16 cellular contexts compared by ENCODE assay signal in genomic region chr10:48454302-48455054, GRCh38.
DNase-seq lines count a peak whose midpoint lies in the region; ATAC-seq and TF ChIP-seq lines count a peak whose summit lies in the region.
"Had no signal": no experiment of that assay in that cellular context is flagged by ENCODE, and none has a peak within 500 bp of the region (broad histone marks: within the 10 kb centered on the region; RNA-seq: fewer than 3 reads in every experiment).

No MANE protein-coding gene starts in this region.

- peak; percentile 8 for DNase-seq in activated T-cell treated with anti-CD3 and anti-CD28 coated beads, Interleukin-2, amount 50 U/mL, for 1 hour
- no peak for DNase-seq in activated T-cell treated with anti-CD3 and anti-CD28 coated beads, Interleukin-2, amount 50 U/mL, for 72 hours
- DNase-seq in amniotic epithelial cell (ENCODE audit: low read depth) (peak; percentile 54), mesenteric fat pad (ENCODE audit: low spot score) (peak; percentile 71), thyroid gland (peak; percentile 52 to 64), putamen (ENCODE audit: low spot score) (no peak)
- DNase-seq in stimulated activated CD8-positive, alpha-beta memory T cell treated with anti-CD3 and anti-CD28 coated beads, Interleukin-4, amount 100 ng/mL, for 48 hours, result no peak
- DNase-seq: central memory CD4-positive, alpha-beta T cell; COR-L47; NCI-H1930; NCI-H526; psoas muscle had no signal

- no peaks in the 10 kb centered on the region for H3K27me3 ChIP-seq in thyroid gland

- peaks cover 22 to 40% of the 10 kb centered on the region in 2 donors for H3K4me1 ChIP-seq in thyroid gland
- H3K4me1 ChIP-seq: psoas muscle had no signal

- H3K4me3 Mint-ChIP-seq in activated T-cell treated with anti-CD3 and anti-CD28 coated beads, Interleukin-2, amount 50 U/mL, for 72 hours, result no peak overlapping the region
- H3K4me3 Mint-ChIP-seq: T-cell had no signal

- intact Hi-C loops in thyroid gland (cut with DNase I), result no loop called here

- no peaks in the 10 kb centered on the region for H3K9me3 ChIP-seq in thyroid gland
- H3K9me3 ChIP-seq: psoas muscle had no signal

- no peaks in the 10 kb centered on the region for H3K36me3 ChIP-seq in thyroid gland

- 38 to 62% methylated on average over 5 to 9 of the region's 12 CpGs for WGBS in thyroid gland, 2 donors

- H3K36me3 Mint-ChIP-seq in activated T-cell treated with anti-CD3 and anti-CD28 coated beads, Interleukin-2, amount 50 U/mL, for 72 hours (ENCODE audit: insufficient read depth in 2 of 2), result no peaks in the 10 kb centered on the region
- H3K36me3 Mint-ChIP-seq: T-cell had no signal

- TF ChIP-seq POLR2A in thyroid gland (IDR thresholded peaks at IDR 0.05), result no peak

- ATAC-seq in activated T-cell treated with anti-CD3 and anti-CD28 coated beads, Interleukin-2, amount 50 U/mL, for 72 hours (replicated peaks in 1 of 2), result no peak
- ATAC-seq in HG03460 (IDR thresholded peaks at IDR 0.05; ENCODE audit: unreplicated experiment), result no peak
- ATAC-seq: activated CD4-positive, CD25-positive, alpha-beta regulatory T cell treated with anti-CD3 and anti-CD28 coated beads, Interleukin-2, amount 50 U/mL, for 24 hours; T-cell had no signal

- no peak overlapping the region for H3K27ac Mint-ChIP-seq in activated T-cell treated with anti-CD3 and anti-CD28 coated beads, Interleukin-2, amount 50 U/mL, for 72 hours
- H3K27ac Mint-ChIP-seq: T-cell had no signal

- H3K4me3 ChIP-seq in thyroid gland (replicated peaks in 1 of 3), result no peak overlapping the region
- H3K4me3 ChIP-seq: psoas muscle had no signal

- no peaks in the 10 kb centered on the region for H3K4me1 Mint-ChIP-seq in activated T-cell treated with anti-CD3 and anti-CD28 coated beads, Interleukin-2, amount 50 U/mL, for 72 hours (ENCODE audit: low read depth)
- H3K4me1 Mint-ChIP-seq: T-cell had no signal

- H3K9me3 Mint-ChIP-seq in activated T-cell treated with anti-CD3 and anti-CD28 coated beads, Interleukin-2, amount 50 U/mL, for 72 hours, result no peaks in the 10 kb centered on the region
- H3K9me3 Mint-ChIP-seq: T-cell had no signal

- H3K27me3 Mint-ChIP-seq in activated T-cell treated with anti-CD3 and anti-CD28 coated beads, Interleukin-2, amount 50 U/mL, for 72 hours (ENCODE audit: low read depth), result no peaks in the 10 kb centered on the region

- no peak for TF ChIP-seq CTCF in thyroid gland (IDR thresholded peaks at IDR 0.05)

- H3K27ac ChIP-seq in thyroid gland, result peak overlapping the region; percentile 53 to 73 (median 63)
- H3K27ac ChIP-seq: HL-60, psoas muscle had no signal

Comparison
In these comparisons a context has a peak if more than half of its experiments do, and no peak if none do; other contexts are left out.
1. DNase-seq: peak in activated T-cell treated with anti-CD3 and anti-CD28 coated beads, Interleukin-2, amount 50 U/mL, for 1 hour (single experiment), amniotic epithelial cell (single experiment), mesenteric fat pad (single experiment) and thyroid gland (2 of 2); none in activated T-cell treated with anti-CD3 and anti-CD28 coated beads, Interleukin-2, amount 50 U/mL, for 72 hours (0 of 2), stimulated activated CD8-positive, alpha-beta memory T cell treated with anti-CD3 and anti-CD28 coated beads, Interleukin-4, amount 100 ng/mL, for 48 hours (single experiment) and putamen (single experiment).